Comparison of ENCODE assay signal across 17 cellular contexts in genomic region chr19:55089279-55089944, GRCh38. TPM values are rescaled to one million over a fixed set of nuclear protein-coding genes. Genes with fewer than 3 reads are reported as not detected.
A peak's percentile ranks its signal among the peaks of the same experiment; 100 is the strongest.
DNase-seq lines count a peak whose midpoint lies in the region; ATAC-seq and TF ChIP-seq lines count a peak whose summit lies in the region.
"Had no signal": no experiment of that assay in that cellular context is flagged by ENCODE, and none has a peak within 500 bp of the region (broad histone marks: within the 10 kb centered on the region; RNA-seq: fewer than 3 reads in every experiment).

No MANE protein-coding gene starts in this region.

- H3K4me1 Mint-ChIP-seq in T-helper 1 cell treated with Interleukin-12 subunit alpha and Interleukin-12 subunit beta and Interleukin-4 antibody, amounts not matched to agents 30 μg/mL and 1 μg/mL, for 36 hours (ENCODE audit: low read depth): peaks cover 15% of the 10 kb centered on the region
- peaks cover 24% of the 10 kb centered on the region for H3K4me1 Mint-ChIP-seq in endothelial cell (ENCODE audit: unreplicated experiment)
- H3K4me1 Mint-ChIP-seq in CD14-positive monocyte: peaks cover 26% of the 10 kb centered on the region
- peaks cover 16% of the 10 kb centered on the region for H3K4me1 Mint-ChIP-seq in activated CD8-positive, alpha-beta memory T cell treated with anti-CD3 and anti-CD28 coated beads, Interleukin-2, amount 10 ng/mL, durations not matched to agents 7 days and 5 days

- intact Hi-C loops in CD14-positive monocyte (cut with micrococcal nuclease): loop anchor here in 1 of 2 donors (10.0 kb wide), 1 partner anchor 75 kb away; the partner anchor contains the start of gene DNAAF3

- no peak for ATAC-seq in activated CD8-positive, alpha-beta memory T cell treated with anti-CD3 and anti-CD28 coated beads, Interleukin-2, amount 10 ng/mL, durations not matched to agents 7 days and 5 days
- ATAC-seq: esophagus mucosa had no signal

- CTCF ChIA-PET in activated CD8-positive, alpha-beta memory T cell treated with anti-CD3 and anti-CD28 coated beads, Interleukin-2, amount 10 ng/mL, durations not matched to agents 7 days and 5 days (lab: Charles Lee): interaction anchor here (0.5 to 2.4 kb wide), 10 partner anchors 9 to 328 kb away, joined by 3 to 12 read pairs (median 4); partner anchors contain the start of gene RDH13

- peaks cover 33% of the 10 kb centered on the region for H3K27me3 Mint-ChIP-seq in T-helper 1 cell treated with Interleukin-12 subunit alpha and Interleukin-12 subunit beta and Interleukin-4 antibody, amounts not matched to agents 30 μg/mL and 1 μg/mL, for 36 hours (ENCODE audit: low read depth)
- peaks cover 29% of the 10 kb centered on the region for H3K27me3 Mint-ChIP-seq in endothelial cell (ENCODE audit: unreplicated experiment)
- H3K27me3 Mint-ChIP-seq in CD14-positive monocyte (ENCODE audit: low read depth in 3 of 3): peaks cover 40 to 48% (median 46%) of the 10 kb centered on the region in 3 donors
- peaks cover 36% of the 10 kb centered on the region for H3K27me3 Mint-ChIP-seq in activated CD8-positive, alpha-beta memory T cell treated with anti-CD3 and anti-CD28 coated beads, Interleukin-2, amount 10 ng/mL, durations not matched to agents 7 days and 5 days

- H3K27ac ChIP-seq in SK-N-MC (0 out of 2 replicates have a peak overlapping the region, but pooled peaks have one; percentile 13), osteoblast (ENCODE audit: low read depth, low read length) (no peak overlapping the region)

- H3K79me2 ChIP-seq in osteoblast (ENCODE audit: insufficient read depth, low read length): no peaks in the 10 kb centered on the region

- H3K4me3 ChIP-seq in SK-N-MC (no peak overlapping the region), osteoblast (ENCODE audit: insufficient read depth, low read length) (no peak overlapping the region)

- no peak overlapping the region for H3K9ac ChIP-seq in SK-N-MC (ENCODE audit: insufficient read length)
- H3K9ac ChIP-seq: SK-N-SH had no signal

- H3K4me1 ChIP-seq in osteoblast (ENCODE audit: insufficient read depth, low read length): peaks cover 12% of the 10 kb centered on the region

- H3K36me3 Mint-ChIP-seq in T-helper 1 cell treated with Interleukin-12 subunit alpha and Interleukin-12 subunit beta and Interleukin-4 antibody, amounts not matched to agents 30 μg/mL and 1 μg/mL, for 36 hours (ENCODE audit: low read depth): peaks cover 20% of the 10 kb centered on the region
- peaks cover 20% of the 10 kb centered on the region for H3K36me3 Mint-ChIP-seq in endothelial cell (ENCODE audit: low read depth, unreplicated experiment)
- H3K36me3 Mint-ChIP-seq in CD14-positive monocyte: peaks cover 30 to 46% of the 10 kb centered on the region in 2 donors
- peaks cover 10% of the 10 kb centered on the region for H3K36me3 Mint-ChIP-seq in activated CD8-positive, alpha-beta memory T cell treated with anti-CD3 and anti-CD28 coated beads, Interleukin-2, amount 10 ng/mL, durations not matched to agents 7 days and 5 days

- peaks cover 27% of the 10 kb centered on the region for H4K20me1 ChIP-seq in osteoblast (ENCODE audit: insufficient read depth, low read length)

- H3K9me3 ChIP-seq in SK-N-MC (ENCODE audit: low read depth, low read length) (no peaks in the 10 kb centered on the region), osteoblast (ENCODE audit: low read depth, low read length) (no peaks in the 10 kb centered on the region)
- H3K9me3 ChIP-seq: SK-N-SH had no signal

- H3K27me3 ChIP-seq in osteoblast (ENCODE audit: insufficient read depth, low read length): peaks cover 28% of the 10 kb centered on the region

- H3K4me3 Mint-ChIP-seq in T-helper 1 cell treated with Interleukin-12 subunit alpha and Interleukin-12 subunit beta and Interleukin-4 antibody, amounts not matched to agents 30 μg/mL and 1 μg/mL, for 36 hours: no peak overlapping the region
- H3K4me3 Mint-ChIP-seq in endothelial cell (ENCODE audit: unreplicated experiment) (peak overlapping the region; percentile 61), CD14-positive monocyte (no peak overlapping the region)
- H3K4me3 Mint-ChIP-seq in activated CD8-positive, alpha-beta memory T cell treated with anti-CD3 and anti-CD28 coated beads, Interleukin-2, amount 10 ng/mL, durations not matched to agents 7 days and 5 days: no peak overlapping the region
- H3K4me3 Mint-ChIP-seq: activated CD8-positive, alpha-beta T cell treated with anti-CD3 and anti-CD28 coated beads, Interleukin-2, amount 10 ng/mL, durations not matched to agents 7 days and 5 days; T-helper 2 cell treated with Interferon-gamma antibody and Interleukin-4, amounts not matched to agents 5 μg/mL and 100 μg/mL, for 36 hours had no signal

- no peak overlapping the region for H3K4me2 ChIP-seq in osteoblast (ENCODE audit: insufficient read depth, low read length)
- H3K4me2 ChIP-seq: SK-N-SH had no signal

- H3K9me3 Mint-ChIP-seq in T-helper 1 cell treated with Interleukin-12 subunit alpha and Interleukin-12 subunit beta and Interleukin-4 antibody, amounts not matched to agents 30 μg/mL and 1 μg/mL, for 36 hours: no peaks in the 10 kb centered on the region
- H3K9me3 Mint-ChIP-seq in endothelial cell (ENCODE audit: unreplicated experiment) (no peaks in the 10 kb centered on the region), CD14-positive monocyte (peaks cover 0 to 15% (median 7%) of the 10 kb centered on the region in 7 donors)
- H3K9me3 Mint-ChIP-seq in activated CD8-positive, alpha-beta memory T cell treated with anti-CD3 and anti-CD28 coated beads, Interleukin-2, amount 10 ng/mL, durations not matched to agents 7 days and 5 days (ENCODE audit: low read depth): no peaks in the 10 kb centered on the region
- H3K9me3 Mint-ChIP-seq: activated naive CD4-positive, alpha-beta T cell treated with anti-CD3 and anti-CD28 coated beads, Interleukin-2, amount 50 U/mL, for 24 hours; T-helper 2 cell treated with Interferon-gamma antibody and Interleukin-4, amounts not matched to agents 5 μg/mL and 100 μg/mL, for 36 hours had no signal

- H3K36me3 ChIP-seq in SK-N-MC (ENCODE audit: insufficient read depth, low read length): peaks cover 4% of the 10 kb centered on the region; the same call in 1 of the 2 replicates
- H3K36me3 ChIP-seq in osteoblast (ENCODE audit: insufficient read depth, low read length): peaks cover 2% of the 10 kb centered on the region

- DNase-seq in T-helper 1 cell (no peak), SK-N-MC (ENCODE audit: low read depth, low spot score) (no peak), endothelial cell (ENCODE audit: low spot score) (no peak), osteoblast (ENCODE audit: insufficient read length, low spot score, missing footprints) (peak; percentile 81), CD14-positive monocyte (ENCODE audit: low spot score) (no peak), cortex of kidney (lab: John Stamatoyannopoulos, UW) (no peak)
- DNase-seq in activated CD8-positive, alpha-beta memory T cell treated with anti-CD3 and anti-CD28 coated beads, Interleukin-2, amount 10 ng/mL, durations not matched to agents 7 days and 5 days: no peak

- no peak overlapping the region for H2AFZ ChIP-seq in osteoblast (ENCODE audit: low read length)

- TF ChIP-seq CTCF in endothelial cell (IDR thresholded peaks at IDR 0.05; ENCODE audit: unreplicated experiment) (no peak), osteoblast (IDR thresholded peaks at IDR 0.05; ENCODE audit: extremely low read depth, low read depth, low read length) (no peak), CD14-positive monocyte (IDR thresholded peaks at IDR 0.05) (no peak)

- peak overlapping the region; percentile 18 for H3K27ac Mint-ChIP-seq in T-helper 1 cell treated with Interleukin-12 subunit alpha and Interleukin-12 subunit beta and Interleukin-4 antibody, amounts not matched to agents 30 μg/mL and 1 μg/mL, for 36 hours
- peak overlapping the region; percentile 15 for H3K27ac Mint-ChIP-seq in endothelial cell (ENCODE audit: unreplicated experiment)
- H3K27ac Mint-ChIP-seq in CD14-positive monocyte: peak overlapping the region in 2 of 7 donors; percentile 3 to 66
- no peak overlapping the region for H3K27ac Mint-ChIP-seq in activated CD8-positive, alpha-beta memory T cell treated with anti-CD3 and anti-CD28 coated beads, Interleukin-2, amount 10 ng/mL, durations not matched to agents 7 days and 5 days
- H3K27ac Mint-ChIP-seq: activated naive CD4-positive, alpha-beta T cell treated with anti-CD3 and anti-CD28 coated beads, Interleukin-2, amount 50 U/mL, for 24 hours; T-helper 2 cell treated with Interferon-gamma antibody and Interleukin-4, amounts not matched to agents 5 μg/mL and 100 μg/mL, for 36 hours had no signal

RNA-seq across cellular contexts. Expression of gene EPS8L1, which starts 13.7 kb away (rescaled TPM):
- total RNA-seq in endothelial cell (ENCODE audit: unreplicated experiment) (24.6 TPM), osteoblast (0.29 and 1.1 TPM in 2 replicates)
- 1 to 10 TPM; 1.5 to 1.8 TPM for polyA plus RNA-seq in CD14-positive monocyte
- 1 to 10 TPM; 4.5 to 9.8 TPM for total RNA-seq in activated CD8-positive, alpha-beta memory T cell treated with anti-CD3 and anti-CD28 coated beads, Interleukin-2, amount 10 ng/mL, durations not matched to agents 7 days and 5 days

RNA-seq across cellular contexts. Expression of gene RDH13, which starts 26.5 kb away (rescaled TPM):
- total RNA-seq in endothelial cell (ENCODE audit: unreplicated experiment) (13.5 TPM), osteoblast (9.7 and 12.7 TPM in 2 replicates)
- polyA plus RNA-seq in CD14-positive monocyte: 1 to 10 TPM; 1.6 to 2.3 TPM
- total RNA-seq in activated CD8-positive, alpha-beta memory T cell treated with anti-CD3 and anti-CD28 coated beads, Interleukin-2, amount 10 ng/mL, durations not matched to agents 7 days and 5 days: 10 to 100 TPM; 18.9 to 23.9 TPM

RNA-seq across cellular contexts. Expression of gene PPP1R12C, which starts 28.0 kb away (rescaled TPM):
- 136 TPM for total RNA-seq in endothelial cell (ENCODE audit: unreplicated experiment)
- total RNA-seq in osteoblast: 49.2 and 55.0 TPM in 2 replicates
- polyA plus RNA-seq in CD14-positive monocyte: 1 to 10 TPM; 2.1 to 2.6 TPM
- total RNA-seq in activated CD8-positive, alpha-beta memory T cell treated with anti-CD3 and anti-CD28 coated beads, Interleukin-2, amount 10 ng/mL, durations not matched to agents 7 days and 5 days: 100 to 1,000 TPM; 134 to 144 TPM

RNA-seq across cellular contexts. Expression of gene GP6, which starts 51.3 kb away (rescaled TPM):
- 1.2 TPM for total RNA-seq in endothelial cell (ENCODE audit: unreplicated experiment)
- not detected in 2 replicates for total RNA-seq in osteoblast
- polyA plus RNA-seq in CD14-positive monocyte: 1 to 10 TPM in 1 of 2 donors, under 1 TPM in 1; 0.14 to 1.1 TPM
- total RNA-seq in activated CD8-positive, alpha-beta memory T cell treated with anti-CD3 and anti-CD28 coated beads, Interleukin-2, amount 10 ng/mL, durations not matched to agents 7 days and 5 days: under 1 TPM in 1 of 2 experiments, not detected in 1; 0.55 TPM
- total RNA-seq: fibroblast of villous mesenchyme, G401, left ventricle myocardium superior, M059J had no signal

RNA-seq across cellular contexts. Expression of gene TNNT1, which starts 59.6 kb away (rescaled TPM):
- total RNA-seq in endothelial cell (ENCODE audit: unreplicated experiment): 2.8 TPM
- total RNA-seq in osteoblast: 0.29 TPM in 1 of 2 replicates, not detected in the other
- 10 to 100 TPM in 1 of 2 donors, 1 to 10 TPM in 1; 9.8 to 41.9 TPM for polyA plus RNA-seq in CD14-positive monocyte
- total RNA-seq in activated CD8-positive, alpha-beta memory T cell treated with anti-CD3 and anti-CD28 coated beads, Interleukin-2, amount 10 ng/mL, durations not matched to agents 7 days and 5 days: 1 to 10 TPM in 1 of 2 experiments, under 1 TPM in 1; 0.41 to 1.0 TPM
- total RNA-seq: activated CD8-positive, alpha-beta T cell treated with anti-CD3 and anti-CD28 coated beads, Interleukin-2, amount 10 ng/mL, durations not matched to agents 7 days and 5 days had no signal
